ENCODE assay signal across 20 cellular contexts in genomic region chr12:67624355-67624754, GRCh38.
"Had no signal": no experiment of that assay in that cellular context is flagged by ENCODE, and none has a peak within 500 bp of the region (broad histone marks: within the 10 kb centered on the region; RNA-seq: fewer than 3 reads in every experiment).

No MANE protein-coding gene starts in this region.

- H3K36me3 Mint-ChIP-seq: neural progenitor cell had no signal

- H3K27me3 Mint-ChIP-seq: activated CD8-positive, alpha-beta T cell treated with anti-CD3 and anti-CD28 coated beads for 36 hours; activated T-helper 17 cell treated with anti-CD3 and anti-CD28 coated beads, Interleukin-2, amount 50 U/mL, for 72 hours; memory B cell; naive B cell; progenitor cell of endocrine pancreas had no signal

- H3K9me3 ChIP-seq: body of pancreas, gastrocnemius medialis, heart left ventricle, mucosa of descending colon, tibial artery, uterus had no signal

- H3K9me3 Mint-ChIP-seq: neural progenitor cell had no signal

- H3K27ac ChIP-seq: body of pancreas, dorsolateral prefrontal cortex, gastrocnemius medialis, heart left ventricle, neural progenitor cell, tibial artery, uterus had no signal

- H3K27me3 ChIP-seq: body of pancreas, dorsolateral prefrontal cortex, gastrocnemius medialis, heart left ventricle, neural progenitor cell, tibial artery, uterus had no signal

- H3K36me3 ChIP-seq: gastrocnemius medialis, heart left ventricle, neural progenitor cell, tibial artery, uterus had no signal

- FAIRE-seq: colon had no signal

- H3K4me3 ChIP-seq: body of pancreas, dorsolateral prefrontal cortex, gastrocnemius medialis, heart left ventricle, mucosa of descending colon, neural progenitor cell, tibial artery, uterus had no signal

- H3K4me3 Mint-ChIP-seq: activated CD8-positive, alpha-beta T cell treated with anti-CD3 and anti-CD28 coated beads for 36 hours; activated T-helper 17 cell treated with anti-CD3 and anti-CD28 coated beads, Interleukin-2, amount 50 U/mL, for 72 hours; memory B cell; naive B cell; neural progenitor cell had no signal

- DNase-seq: activated CD4-positive, alpha-beta T cell treated with anti-CD3 and anti-CD28 coated beads for 48 hours; activated CD4-positive, CD25-positive, alpha-beta regulatory T cell; activated CD8-positive, alpha-beta T cell treated with anti-CD3 and anti-CD28 coated beads for 36 hours; activated naive CD4-positive, alpha-beta T cell treated with Interleukin-2 at 50 U/mL for 16 hours; activated T-cell treated with anti-CD3 and anti-CD28 coated beads, Interleukin-2, amount 50 U/mL, for 1 hour; body of pancreas; dorsolateral prefrontal cortex; gastrocnemius medialis; heart left ventricle; mucosa of descending colon; naive B cell; stimulated activated CD4-positive, alpha-beta T cell treated with anti-CD3 and anti-CD28 coated beads, Interleukin-2, amount 100 ng/mL, for 24 hours; stimulated activated naive CD4-positive, alpha-beta T cell treated with Interleukin-2 at 50 U/mL for 16 hours; tibial artery; uterus had no signal

- H3K4me1 ChIP-seq: body of pancreas, heart left ventricle, tibial artery, uterus had no signal

- H2AFZ ChIP-seq: neural progenitor cell had no signal

- H3K9ac ChIP-seq: neural progenitor cell had no signal

- H3K27ac Mint-ChIP-seq: activated CD8-positive, alpha-beta T cell treated with anti-CD3 and anti-CD28 coated beads for 36 hours; activated T-helper 17 cell treated with anti-CD3 and anti-CD28 coated beads, Interleukin-2, amount 50 U/mL, for 72 hours; memory B cell; neural progenitor cell; progenitor cell of endocrine pancreas had no signal
